In the genomic region with DNA sequence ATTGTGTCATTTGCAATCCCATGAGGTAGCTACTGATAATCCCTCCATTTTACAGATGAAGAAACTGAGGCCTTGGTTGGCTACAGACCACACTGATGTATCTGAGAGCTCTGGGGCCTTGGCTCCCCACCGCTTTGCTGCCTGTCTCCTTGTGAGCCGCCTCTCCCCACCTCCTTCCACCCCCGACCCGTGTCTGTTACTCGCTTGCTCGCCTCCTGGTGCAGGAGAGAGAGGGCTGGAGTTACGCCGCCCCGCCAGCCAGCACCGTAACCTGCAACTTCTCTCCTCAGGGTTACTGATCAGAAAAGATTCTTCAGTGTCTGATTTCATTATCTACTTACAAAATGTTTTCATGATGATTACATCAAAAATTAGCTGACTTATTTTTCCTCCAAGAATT, we compare ENCODE assay signal across 23 cellular contexts. TPM values are rescaled to one million over a fixed set of nuclear protein-coding genes. Genes with fewer than 3 reads are reported as not detected.
DNase-seq lines count a peak whose midpoint lies in the region; ATAC-seq and TF ChIP-seq lines count a peak whose summit lies in the region.
"Had no signal": no experiment of that assay in that cellular context is flagged by ENCODE, and none has a peak within 500 bp of the region (broad histone marks: within the 10 kb centered on the region; RNA-seq: fewer than 3 reads in every experiment).

No MANE protein-coding gene starts in this region.

- peak; percentile 14 for DNase-seq in activated CD8-positive, alpha-beta memory T cell treated with anti-CD3 and anti-CD28 coated beads, Interleukin-2, amount 10 ng/mL, durations not matched to agents 7 days and 5 days
- DNase-seq in activated CD8-positive, alpha-beta memory T cell treated with anti-CD3 and anti-CD28 coated beads, Interleukin-2, amount 50 U/mL, for 48 hours, result no peak
- DNase-seq in glutamatergic neuron, result no peak
- DNase-seq in progenitor cell of endocrine pancreas (ENCODE audit: low spot score, unreplicated experiment), result no peak
- DNase-seq in DMS 273 (lab: John Stamatoyannopoulos, UW; ENCODE audit: unreplicated experiment), result no peak
- DNase-seq: 8988T; Calu3; CD8-positive, alpha-beta memory T cell; GDM1; NCI-H1092; NCI-H1436; NCI-H1930; NCI-H226; NCI-H510A treated with DMSO at 0.1 percent for 48 hours; NCI-H748 treated with DMSO at 0.1 percent for 48 hours; NK-92 treated with Interleukin-12 subunit alpha and Interleukin-12 subunit beta, amount 100 ng/mL, for 24 hours had no signal

- ATAC-seq in activated CD8-positive, alpha-beta memory T cell treated with anti-CD3 and anti-CD28 coated beads, Interleukin-2, amount 10 ng/mL, durations not matched to agents 7 days and 5 days, result no peak
- ATAC-seq in GM21576 (IDR thresholded peaks at IDR 0.05; ENCODE audit: unreplicated experiment) (no peak), HG02973 (IDR thresholded peaks at IDR 0.05; ENCODE audit: unreplicated experiment) (no peak)
- ATAC-seq: K562 had no signal

- H3K4me1 Mint-ChIP-seq in activated CD8-positive, alpha-beta memory T cell treated with anti-CD3 and anti-CD28 coated beads, Interleukin-2, amount 10 ng/mL, durations not matched to agents 7 days and 5 days, result peaks cover 3% of the 10 kb centered on the region
- peaks cover 61% of the 10 kb centered on the region for H3K4me1 Mint-ChIP-seq in glutamatergic neuron (ENCODE audit: low read depth, unreplicated experiment)
- peaks cover 28% of the 10 kb centered on the region for H3K4me1 Mint-ChIP-seq in progenitor cell of endocrine pancreas (ENCODE audit: low read depth)

- no peak overlapping the region for H3K27ac Mint-ChIP-seq in activated CD8-positive, alpha-beta memory T cell treated with anti-CD3 and anti-CD28 coated beads, Interleukin-2, amount 10 ng/mL, durations not matched to agents 7 days and 5 days
- peak overlapping the region; percentile 72 for H3K27ac Mint-ChIP-seq in glutamatergic neuron (ENCODE audit: unreplicated experiment)
- peak overlapping the region; percentile 54 for H3K27ac Mint-ChIP-seq in progenitor cell of endocrine pancreas

- H3K27me3 ChIP-seq in BLaER1 treated with 17β-estradiol and CSF1 and Interleukin-3, amounts not matched to agents 10 nM and 100 nM, result peaks cover 0 to 15% (median 0%) of the 10 kb centered on the region in 11 experiments; a peak in 4 of 22 replicates
- H3K27me3 ChIP-seq: SJCRH30 had no signal

- H3K4me3 ChIP-seq in BLaER1 treated with 17β-estradiol and CSF1 and Interleukin-3, amounts not matched to agents 10 nM and 100 nM, result peak overlapping the region in 3 of 10 experiments; percentile 24 to 27 (median 27); a peak in 3 of 20 replicates
- H3K4me3 ChIP-seq: K562, SJCRH30 had no signal

- H3K9ac ChIP-seq in BLaER1 treated with 17β-estradiol and CSF1 and Interleukin-3, amounts not matched to agents 10 nM and 100 nM, result peak overlapping the region in 7 of 11 experiments; percentile 24 to 64 (median 34); a peak in 11 of 22 replicates

- H3K4me1 ChIP-seq in BLaER1 treated with 17β-estradiol and CSF1 and Interleukin-3, amounts not matched to agents 10 nM and 100 nM, result peaks cover 51 to 95% (median 91%) of the 10 kb centered on the region in 10 experiments

- H3K4me3 Mint-ChIP-seq in activated CD8-positive, alpha-beta memory T cell treated with anti-CD3 and anti-CD28 coated beads, Interleukin-2, amount 10 ng/mL, durations not matched to agents 7 days and 5 days, result no peak overlapping the region
- H3K4me3 Mint-ChIP-seq in glutamatergic neuron (ENCODE audit: unreplicated experiment), result no peak overlapping the region
- peak overlapping the region; percentile 25 for H3K4me3 Mint-ChIP-seq in progenitor cell of endocrine pancreas (ENCODE audit: low read depth)
- H3K4me3 Mint-ChIP-seq: CD8-positive, alpha-beta memory T cell had no signal

- TF ChIP-seq CTCF in glutamatergic neuron (IDR thresholded peaks at IDR 0.05; ENCODE audit: partially characterized antibody, unreplicated experiment) (no peak), progenitor cell of endocrine pancreas (IDR thresholded peaks at IDR 0.05; ENCODE audit: unreplicated experiment) (no peak)

- H3K36me3 ChIP-seq in BLaER1 treated with 17β-estradiol and CSF1 and Interleukin-3, amounts not matched to agents 10 nM and 100 nM, result peaks cover 0 to 12% (median 5%) of the 10 kb centered on the region in 11 experiments; a peak in 5 of 22 replicates
- H3K36me3 ChIP-seq: SJCRH30 had no signal

- peak overlapping the region in 7 of 11 experiments; percentile 47 to 71 (median 62); a peak in 14 of 22 replicates for H3K27ac ChIP-seq in BLaER1 treated with 17β-estradiol and CSF1 and Interleukin-3, amounts not matched to agents 10 nM and 100 nM
- H3K27ac ChIP-seq: C4-2B, RWPE1, SJCRH30 had no signal

- peak overlapping the region; percentile 67 to 94 (median 81) for H3K4me2 ChIP-seq in BLaER1 treated with 17β-estradiol and CSF1 and Interleukin-3, amounts not matched to agents 10 nM and 100 nM

- peaks cover under 1% of the 10 kb centered on the region for H3K36me3 Mint-ChIP-seq in activated CD8-positive, alpha-beta memory T cell treated with anti-CD3 and anti-CD28 coated beads, Interleukin-2, amount 10 ng/mL, durations not matched to agents 7 days and 5 days
- H3K36me3 Mint-ChIP-seq in glutamatergic neuron (ENCODE audit: unreplicated experiment) (peaks cover 14% of the 10 kb centered on the region), progenitor cell of endocrine pancreas (ENCODE audit: insufficient read depth) (peaks cover 1% of the 10 kb centered on the region)

- H4K20me1 ChIP-seq in BLaER1 treated with 17β-estradiol and CSF1 and Interleukin-3, amounts not matched to agents 10 nM and 100 nM, result peaks cover 0 to 14% (median 8%) of the 10 kb centered on the region in 11 experiments; a peak in 6 of 22 replicates

- CTCF ChIA-PET in activated CD8-positive, alpha-beta memory T cell treated with anti-CD3 and anti-CD28 coated beads, Interleukin-2, amount 10 ng/mL, durations not matched to agents 7 days and 5 days (lab: Charles Lee), result no interaction called here

- no peaks in the 10 kb centered on the region for H3K9me3 Mint-ChIP-seq in activated CD8-positive, alpha-beta memory T cell treated with anti-CD3 and anti-CD28 coated beads, Interleukin-2, amount 10 ng/mL, durations not matched to agents 7 days and 5 days (ENCODE audit: low read depth)
- H3K9me3 Mint-ChIP-seq in glutamatergic neuron (ENCODE audit: unreplicated experiment), result peaks cover 13% of the 10 kb centered on the region
- no peaks in the 10 kb centered on the region for H3K9me3 Mint-ChIP-seq in progenitor cell of endocrine pancreas (ENCODE audit: low read depth)

- no peaks in the 10 kb centered on the region for H3K27me3 Mint-ChIP-seq in activated CD8-positive, alpha-beta memory T cell treated with anti-CD3 and anti-CD28 coated beads, Interleukin-2, amount 10 ng/mL, durations not matched to agents 7 days and 5 days
- H3K27me3 Mint-ChIP-seq in glutamatergic neuron (ENCODE audit: unreplicated experiment) (peaks cover 16% of the 10 kb centered on the region), progenitor cell of endocrine pancreas (peaks cover 10% of the 10 kb centered on the region)
- H3K27me3 Mint-ChIP-seq: CD8-positive, alpha-beta memory T cell had no signal

- H3K9me3 ChIP-seq in BLaER1 treated with 17β-estradiol and CSF1 and Interleukin-3, amounts not matched to agents 10 nM and 100 nM (replicated peaks in 1 of 11), result peaks cover 11 to 17% (median 12%) of the 10 kb centered on the region in 11 experiments
- H3K9me3 ChIP-seq: SJCRH30 had no signal

RNA-seq across cellular contexts. Expression of gene TM2D3, which starts 34.1 kb away (rescaled TPM):
- total RNA-seq in activated CD8-positive, alpha-beta memory T cell treated with anti-CD3 and anti-CD28 coated beads, Interleukin-2, amount 10 ng/mL, durations not matched to agents 7 days and 5 days, result 10 to 100 TPM; 43.2 to 51.6 TPM
- 58.6 TPM for total RNA-seq in glutamatergic neuron (ENCODE audit: unreplicated experiment)
- 49.3 and 49.5 TPM in 2 replicates for total RNA-seq in progenitor cell of endocrine pancreas
